Comparison of ENCODE assay signal across 15 cellular contexts in genomic region chr1:162626733-162627132, GRCh38. TPM values are rescaled to one million over a fixed set of nuclear protein-coding genes. Genes with fewer than 3 reads are reported as not detected.
DNase-seq lines count a peak whose midpoint lies in the region; ATAC-seq and TF ChIP-seq lines count a peak whose summit lies in the region.
"Had no signal": no experiment of that assay in that cellular context is flagged by ENCODE, and none has a peak within 500 bp of the region (broad histone marks: within the 10 kb centered on the region; RNA-seq: fewer than 3 reads in every experiment).

No MANE protein-coding gene starts in this region.

- no peaks in the 10 kb centered on the region for H3K9me3 ChIP-seq in lower lobe of right lung
- H3K9me3 ChIP-seq in suprapubic skin: no peaks in the 10 kb centered on the region

- no peak overlapping the region for H3K4me3 Mint-ChIP-seq in natural killer cell treated with Interleukin-12 subunit alpha and Interleukin-12 subunit beta and Interleukin-15 and Interleukin-18, amount 100 ng/mL, for 72 hours
- H3K4me3 Mint-ChIP-seq: CD4-positive, CD25-positive, alpha-beta regulatory T cell; stimulated activated memory B cell treated with anti-CD40 and anti-IgM and Interleukin-4, amounts not matched to agents 10 μg/mL and 1 μg/mL and 100 μg/mL, for 72 hours had no signal

- TF ChIP-seq EP300 in suprapubic skin (IDR thresholded peaks at IDR 0.05): no peak

- H3K9me3 Mint-ChIP-seq in natural killer cell treated with Interleukin-12 subunit alpha and Interleukin-12 subunit beta and Interleukin-15 and Interleukin-18, amount 100 ng/mL, for 72 hours: no peaks in the 10 kb centered on the region
- H3K9me3 Mint-ChIP-seq: stimulated activated memory B cell treated with anti-CD40 and anti-IgM and Interleukin-4, amounts not matched to agents 10 μg/mL and 1 μg/mL and 100 μg/mL, for 72 hours had no signal

- peaks cover 0 to 2% of the 10 kb centered on the region in 2 donors for H3K4me1 Mint-ChIP-seq in natural killer cell treated with Interleukin-12 subunit alpha and Interleukin-12 subunit beta and Interleukin-15 and Interleukin-18, amount 100 ng/mL, for 72 hours (ENCODE audit: low read depth in 2 of 2)
- H3K4me1 Mint-ChIP-seq: CD4-positive, CD25-positive, alpha-beta regulatory T cell; stimulated activated memory B cell treated with anti-CD40 and anti-IgM and Interleukin-4, amounts not matched to agents 10 μg/mL and 1 μg/mL and 100 μg/mL, for 72 hours had no signal

- peaks cover 0 to 17% of the 10 kb centered on the region in 2 donors for H3K27me3 Mint-ChIP-seq in natural killer cell treated with Interleukin-12 subunit alpha and Interleukin-12 subunit beta and Interleukin-15 and Interleukin-18, amount 100 ng/mL, for 72 hours

- TF ChIP-seq CTCF in GM20000 (IDR thresholded peaks at IDR 0.05; ENCODE audit: extremely low read depth, missing control alignments) (no peak), lower lobe of right lung (IDR thresholded peaks at IDR 0.05) (no peak), suprapubic skin (IDR thresholded peaks at IDR 0.05) (no peak)

- intact Hi-C loops in lower lobe of right lung (cut with DNase I): no loop called here

- H3K27me3 ChIP-seq in lower lobe of right lung (ENCODE audit: low read depth): no peaks in the 10 kb centered on the region
- H3K27me3 ChIP-seq in suprapubic skin: no peaks in the 10 kb centered on the region

- WGBS in suprapubic skin: 34% methylated on average over 2 of the region's 2 CpGs

- no peaks in the 10 kb centered on the region for H3K36me3 ChIP-seq in lower lobe of right lung
- no peaks in the 10 kb centered on the region for H3K36me3 ChIP-seq in suprapubic skin

- no peak overlapping the region for H3K27ac Mint-ChIP-seq in natural killer cell treated with Interleukin-12 subunit alpha and Interleukin-12 subunit beta and Interleukin-15 and Interleukin-18, amount 100 ng/mL, for 72 hours
- H3K27ac Mint-ChIP-seq: CD4-positive, CD25-positive, alpha-beta regulatory T cell; stimulated activated memory B cell treated with anti-CD40 and anti-IgM and Interleukin-4, amounts not matched to agents 10 μg/mL and 1 μg/mL and 100 μg/mL, for 72 hours had no signal

- peak; percentile 27 for DNase-seq in GM20000 (ENCODE audit: low spot score)
- no peak for DNase-seq in lower lobe of right lung
- DNase-seq in suprapubic skin (ENCODE audit: low spot score in 2 of 2): no peak
- no peak for DNase-seq in NCI-H526 treated with DMSO at 0.1 percent for 48 hours (lab: John Stamatoyannopoulos, UW)
- no peak for DNase-seq in natural killer cell treated with Interleukin-12 subunit alpha and Interleukin-12 subunit beta and Interleukin-15 and Interleukin-18, amount 100 ng/mL, for 72 hours (ENCODE audit: low spot score)
- DNase-seq: activated T-cell treated with anti-CD3 and anti-CD28 coated beads, Interleukin-2, amount 50 U/mL, for 48 hours; CD4-positive, CD25-positive, alpha-beta regulatory T cell; effector CD4-positive, alpha-beta T cell; GF-D8; head of caudate nucleus; T-helper 1 cell had no signal

- peak overlapping the region; percentile 15 for H3K4me3 ChIP-seq in lower lobe of right lung
- H3K4me3 ChIP-seq in suprapubic skin: no peak overlapping the region
- H3K4me3 ChIP-seq: lung had no signal

- H3K27ac ChIP-seq in lower lobe of right lung: peak overlapping the region; percentile 54
- peak overlapping the region; percentile 44 for H3K27ac ChIP-seq in suprapubic skin

- H3K36me3 Mint-ChIP-seq in natural killer cell treated with Interleukin-12 subunit alpha and Interleukin-12 subunit beta and Interleukin-15 and Interleukin-18, amount 100 ng/mL, for 72 hours: no peaks in the 10 kb centered on the region
- H3K36me3 Mint-ChIP-seq: CD4-positive, CD25-positive, alpha-beta regulatory T cell; stimulated activated memory B cell treated with anti-CD40 and anti-IgM and Interleukin-4, amounts not matched to agents 10 μg/mL and 1 μg/mL and 100 μg/mL, for 72 hours had no signal

- no peak for TF ChIP-seq POLR2A in suprapubic skin (IDR thresholded peaks at IDR 0.05)

- H3K4me1 ChIP-seq in lower lobe of right lung: peaks cover 11% of the 10 kb centered on the region
- H3K4me1 ChIP-seq in suprapubic skin: peaks cover 11% of the 10 kb centered on the region

- ATAC-seq in SK-N-SH treated with all-trans-retinoic acid at 6 μM for 48 hours: no peak
- no peak for ATAC-seq in lower lobe of right lung
- no peak for ATAC-seq in GM19397 (IDR thresholded peaks at IDR 0.05; ENCODE audit: unreplicated experiment)
- ATAC-seq in natural killer cell treated with Interleukin-12 subunit alpha and Interleukin-12 subunit beta and Interleukin-15 and Interleukin-18, amount 100 ng/mL, for 72 hours: no peak
- ATAC-seq: stimulated activated memory B cell treated with anti-CD40 and anti-IgM and Interleukin-4, amounts not matched to agents 10 μg/mL and 1 μg/mL and 100 μg/mL, for 72 hours had no signal

TF ChIP-seq in SK-N-SH treated with all-trans-retinoic acid at 6 μM for 48 hours, 23 proteins besides CTCF, POLR2A, EP300 and RAD21:
- TF ChIP-seq RARB (CRISPR knock-in tag; IDR thresholded peaks at IDR 0.05) (no peak), TOX (CRISPR knock-in tag; IDR thresholded peaks at IDR 0.05; ENCODE audit: borderline replicate concordance) (peak; percentile 42; the same call in 1 of the 2 replicates), BACH2 (CRISPR knock-in tag; IDR thresholded peaks at IDR 0.05; ENCODE audit: borderline replicate concordance) (no peak)

RNA-seq across cellular contexts. Expression of gene DDR2, which starts 5.5 kb away (rescaled TPM):
- total RNA-seq in lower lobe of right lung (47.0 TPM), suprapubic skin (10 to 100 TPM in 2 of 4 donors, 1 to 10 TPM in 2; 7.7 to 50.2 (median 13.8) TPM)
- total RNA-seq in natural killer cell treated with Interleukin-12 subunit alpha and Interleukin-12 subunit beta and Interleukin-15 and Interleukin-18, amount 100 ng/mL, for 72 hours: 1 to 10 TPM in 1 of 2 donors, under 1 TPM in 1; 0.57 to 2.3 TPM
